1 cellular context compared by ENCODE assay signal in genomic region chr16:16930309-16931000, GRCh38.
TF ChIP-seq lines count a peak whose summit lies in the region.

No MANE protein-coding gene starts in this region.

TF ChIP-seq in GM23338, 12 proteins besides CTCF, POLR2A, EP300 and RAD21 (continued from another document):
- TF ChIP-seq ZNF462 (CRISPR knock-in tag; IDR thresholded peaks at IDR 0.05), result no peak
- TF ChIP-seq EZH2phosphoT487 (IDR thresholded peaks at IDR 0.05; ENCODE audit: unreplicated experiment), result no peak
